In genomic region chr10:100968037-100968736, GRCh38 we compare ENCODE assay signal across 1 cellular context.
TF ChIP-seq lines count a peak whose summit lies in the region.

No MANE protein-coding gene starts in this region.

TF ChIP-seq in HepG2, 621 proteins besides CTCF, POLR2A, EP300 and RAD21:
- no peak for TF ChIP-seq ZFP1 (CRISPR knock-in tag; IDR thresholded peaks at IDR 0.05)
- 0 out of 2 replicates have a peak, but pooled peaks have one; percentile 10 for TF ChIP-seq NCOA2 (CRISPR knock-in tag; IDR thresholded peaks at IDR 0.05)
- TF ChIP-seq ZNF275 (CRISPR knock-in tag; IDR thresholded peaks at IDR 0.05; ENCODE audit: borderline replicate concordance), result no peak
- no peak for TF ChIP-seq SALL2 (CRISPR knock-in tag; IDR thresholded peaks at IDR 0.05)
- peak; percentile 40 for TF ChIP-seq CCAR2 (optimal IDR thresholded peaks at IDR 0.05; ENCODE audit: low read depth, low read length)
- peak; percentile 36; the same call in 1 of the 2 replicates for TF ChIP-seq ZNF501 (CRISPR knock-in tag; IDR thresholded peaks at IDR 0.05)
- no peak for TF ChIP-seq IRX3 (CRISPR knock-in tag; IDR thresholded peaks at IDR 0.05; ENCODE audit: borderline replicate concordance, low read depth)
- TF ChIP-seq ZNF136 (CRISPR knock-in tag; IDR thresholded peaks at IDR 0.05; ENCODE audit: low read depth), result no peak
- peak; percentile 47; the same call in 1 of the 2 replicates for TF ChIP-seq POLR2AphosphoS5 (IDR thresholded peaks at IDR 0.05; ENCODE audit: low read depth, low read length)
- TF ChIP-seq PHF21A (CRISPR knock-in tag; IDR thresholded peaks at IDR 0.05), result 0 out of 2 replicates have a peak, but pooled peaks have one; percentile 27
- no peak for TF ChIP-seq ZBTB46 (CRISPR knock-in tag; IDR thresholded peaks at IDR 0.05; ENCODE audit: borderline replicate concordance)
- 0 out of 2 replicates have a peak, but pooled peaks have one; percentile 34 for TF ChIP-seq ZNF431 (CRISPR knock-in tag; IDR thresholded peaks at IDR 0.05; ENCODE audit: borderline replicate concordance, low read depth)
- no peak for TF ChIP-seq HOXA5 (CRISPR knock-in tag; IDR thresholded peaks at IDR 0.05)
- TF ChIP-seq ZNF546 (CRISPR knock-in tag; conservative IDR thresholded peaks at IDR 0.05), result 0 out of 2 replicates have a peak, but pooled peaks have one; percentile 6
- TF ChIP-seq RBAK (CRISPR knock-in tag; IDR thresholded peaks at IDR 0.05), result 0 out of 2 replicates have a peak, but pooled peaks have one; percentile 15
